1 cellular context compared by ENCODE assay signal in the genomic region with DNA sequence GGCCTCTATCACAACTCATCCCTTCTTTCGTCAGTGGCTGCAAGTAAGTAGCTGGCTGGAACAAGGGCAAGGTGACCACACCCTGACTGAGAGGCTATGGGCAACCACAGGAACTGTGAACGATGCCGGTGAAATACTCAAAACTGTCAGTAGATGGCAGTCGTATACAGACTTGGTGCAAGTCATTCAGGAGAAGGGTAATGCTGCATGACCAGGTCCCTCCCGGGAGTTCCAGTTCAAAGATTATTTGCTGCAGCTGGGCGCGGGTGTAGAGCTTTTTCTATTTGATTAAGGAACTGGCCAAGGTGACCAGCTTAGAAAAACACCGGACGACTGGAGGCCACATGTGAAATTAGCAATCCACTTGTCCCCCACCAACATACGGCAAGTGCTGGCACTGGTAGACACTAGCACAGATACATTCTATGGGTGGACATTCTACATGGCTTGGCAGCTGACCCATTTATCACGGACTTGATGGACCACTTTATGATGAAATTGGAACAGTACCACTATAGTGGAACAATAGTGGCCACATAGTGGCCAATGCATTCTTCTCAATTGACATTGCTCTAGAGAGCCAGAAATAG.
TF ChIP-seq lines count a peak whose summit lies in the region.

No MANE protein-coding gene starts in this region.

TF ChIP-seq in HepG2, 621 proteins besides CTCF, POLR2A, EP300 and RAD21 (continued from another document):
- TF ChIP-seq, protein P1, sequence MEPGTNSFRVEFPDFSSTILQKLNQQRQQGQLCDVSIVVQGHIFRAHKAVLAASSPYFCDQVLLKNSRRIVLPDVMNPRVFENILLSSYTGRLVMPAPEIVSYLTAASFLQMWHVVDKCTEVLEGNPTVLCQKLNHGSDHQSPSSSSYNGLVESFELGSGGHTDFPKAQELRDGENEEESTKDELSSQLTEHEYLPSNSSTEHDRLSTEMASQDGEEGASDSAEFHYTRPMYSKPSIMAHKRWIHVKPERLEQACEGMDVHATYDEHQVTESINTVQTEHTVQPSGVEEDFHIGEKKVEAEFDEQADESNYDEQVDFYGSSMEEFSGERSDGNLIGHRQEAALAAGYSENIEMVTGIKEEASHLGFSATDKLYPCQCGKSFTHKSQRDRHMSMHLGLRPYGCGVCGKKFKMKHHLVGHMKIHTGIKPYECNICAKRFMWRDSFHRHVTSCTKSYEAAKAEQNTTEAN (CRISPR knock-in tag; conservative IDR thresholded peaks at IDR 0.05) = no peak
- TF ChIP-seq MIXL1 (CRISPR knock-in tag; IDR thresholded peaks at IDR 0.05) (0 out of 2 replicates have a peak, but pooled peaks have one; percentile 30), ZMYM4 (CRISPR knock-in tag; IDR thresholded peaks at IDR 0.05) (peak; percentile 55), RFX1 (IDR thresholded peaks at IDR 0.05) (no peak), ZNF670 (CRISPR knock-in tag; IDR thresholded peaks at IDR 0.05; ENCODE audit: borderline replicate concordance) (no peak), ZNF331 (CRISPR knock-in tag; IDR thresholded peaks at IDR 0.05) (0 out of 2 replicates have a peak, but pooled peaks have one; percentile 17)
